8 cellular contexts compared by ENCODE assay signal in genomic region chr1:212285685-212286436, GRCh38. TPM values are rescaled to one million over a fixed set of nuclear protein-coding genes. Genes with fewer than 3 reads are reported as not detected.
DNase-seq lines count a peak whose midpoint lies in the region; ATAC-seq and TF ChIP-seq lines count a peak whose summit lies in the region.

No MANE protein-coding gene starts in this region.

- no peaks in the 10 kb centered on the region for H3K36me3 Mint-ChIP-seq in neural crest cell (ENCODE audit: low read depth)

- H3K9me2 ChIP-seq in OCI-LY1 (ENCODE audit: low read depth, low read length) = no peaks in the 10 kb centered on the region

- H3K36me3 ChIP-seq in OCI-LY1 (ENCODE audit: insufficient read depth, low read length) (peaks cover 4% of the 10 kb centered on the region; the same call in 1 of the 2 replicates), subcutaneous abdominal adipose tissue (ENCODE audit: control insufficient read depth in 5 of 5, insufficient read depth in 5 of 5, low read length in 5 of 5) (no peaks in the 10 kb centered on the region)

- no peaks in the 10 kb centered on the region for H3K9me3 Mint-ChIP-seq in neural crest cell

- no peaks in the 10 kb centered on the region for H3F3A ChIP-seq in OCI-LY1 (ENCODE audit: insufficient read depth, low read length)

- H3K27ac ChIP-seq in OCI-LY1 (ENCODE audit: low read depth, low read length, poor library complexity, severe bottlenecking) = peak overlapping the region; percentile 89
- peak overlapping the region; percentile 96 for H3K27ac ChIP-seq in subcutaneous abdominal adipose tissue (ENCODE audit: low read depth, low read length)

- H2AFZ ChIP-seq in OCI-LY1 (ENCODE audit: low read length) = no peak overlapping the region

- H3K9ac ChIP-seq in OCI-LY1 (ENCODE audit: low read length) = peak overlapping the region; percentile 81
- peak overlapping the region; percentile 76 to 99 (median 95) for H3K9ac ChIP-seq in subcutaneous abdominal adipose tissue (ENCODE audit: low read length in 5 of 5)

- H3K27ac Mint-ChIP-seq in neural crest cell (ENCODE audit: unreplicated experiment) = peak overlapping the region; percentile 74

- TF ChIP-seq CTCF in OCI-LY1 (IDR thresholded peaks at IDR 0.05; ENCODE audit: low read length) (no peak), fibroblast of mammary gland (conservative IDR thresholded peaks at IDR 0.05; ENCODE audit: control insufficient read depth, insufficient read depth, low read depth, low read length) (no peak), neural crest cell (conservative IDR thresholded peaks at IDR 0.05) (no peak)

- peak overlapping the region; percentile 76 for H3K4me2 ChIP-seq in OCI-LY1 (ENCODE audit: low read length)

- ATAC-seq in HG03439 (IDR thresholded peaks at IDR 0.05; ENCODE audit: unreplicated experiment) = peak; percentile 20

- peaks cover 46% of the 10 kb centered on the region for H3K79me2 ChIP-seq in OCI-LY1 (ENCODE audit: insufficient read depth, low read length)

- H3K4me1 ChIP-seq in OCI-LY1 (ENCODE audit: insufficient read depth, low read length, severe bottlenecking) (peaks cover 40% of the 10 kb centered on the region), subcutaneous abdominal adipose tissue (ENCODE audit: control insufficient read depth in 5 of 5, insufficient read depth in 5 of 5, low read length in 5 of 5) (peaks cover 0 to 58% (median 49%) of the 10 kb centered on the region in 5 donors)

- peak overlapping the region; percentile 82 for H3K4me3 ChIP-seq in OCI-LY1 (ENCODE audit: low read depth, low read length, poor library complexity, severe bottlenecking)
- H3K4me3 ChIP-seq in fibroblast of mammary gland (ENCODE audit: control insufficient read depth, low read depth, low read length) = peak overlapping the region; percentile 93
- peak overlapping the region; percentile 84 to 100 (median 99) for H3K4me3 ChIP-seq in subcutaneous abdominal adipose tissue (ENCODE audit: low read depth in 1 of 5, low read length in 5 of 5)

- H3K27me3 Mint-ChIP-seq in neural crest cell (ENCODE audit: low read depth) = peaks cover 3% of the 10 kb centered on the region

- H3K4me3 Mint-ChIP-seq in neural crest cell = peak overlapping the region; percentile 100

- H3K27me3 ChIP-seq in OCI-LY1 (ENCODE audit: insufficient read depth, low read length) = no peaks in the 10 kb centered on the region
- no peaks in the 10 kb centered on the region for H3K27me3 ChIP-seq in subcutaneous abdominal adipose tissue (ENCODE audit: control insufficient read depth in 5 of 5, insufficient read depth in 4 of 5, low read length in 5 of 5)

- peaks cover 26% of the 10 kb centered on the region for H3K4me1 Mint-ChIP-seq in neural crest cell

- H4K20me1 ChIP-seq in OCI-LY1 (ENCODE audit: insufficient read depth, low read length) = no peaks in the 10 kb centered on the region

- H3K9me3 ChIP-seq in OCI-LY1 (ENCODE audit: low read length) (no peaks in the 10 kb centered on the region), subcutaneous abdominal adipose tissue (ENCODE audit: control insufficient read depth in 5 of 5, low read length in 5 of 5) (no peaks in the 10 kb centered on the region)

- DNase-seq in C1 segment of cervical spinal cord (lab: John Stamatoyannopoulos, UW) (peak in 12 of 14 donors; percentile 45 to 83 (median 64)), GM19238 (ENCODE audit: insufficient read length, low spot score) (peak; percentile 37), fibroblast of mammary gland (ENCODE audit: low read depth) (peak; percentile 40), neural crest cell (ENCODE audit: low read depth, low spot score) (peak; percentile 52)
- peak; percentile 79 to 83 for DNase-seq in activated T-cell treated with anti-CD3 and anti-CD28 coated beads, Interleukin-2, amount 50 U/mL, for 48 hours

RNA-seq across cellular contexts. Expression of gene PPP2R5A, which starts 0.7 kb away (rescaled TPM):
- total RNA-seq in neural crest cell = 11.9 and 13.0 TPM in 2 replicates

Comparison
In these comparisons a context has a peak if more than half of its experiments do, and no peak if none do; other contexts are left out.
1. Peak in every context shown above with its lines: DNase-seq, ATAC-seq, H3K4me3 ChIP-seq and H3K27ac ChIP-seq.